ENCODE assay signal across 26 cellular contexts in genomic region chr11:71240061-71240690, GRCh38. TPM values are rescaled to one million over a fixed set of nuclear protein-coding genes. Genes with fewer than 3 reads are reported as not detected.
A peak's percentile ranks its signal among the peaks of the same experiment; 100 is the strongest.
DNase-seq lines count a peak whose midpoint lies in the region; ATAC-seq and TF ChIP-seq lines count a peak whose summit lies in the region.
"Had no signal": no experiment of that assay in that cellular context is flagged by ENCODE, and none has a peak within 500 bp of the region (broad histone marks: within the 10 kb centered on the region; RNA-seq: fewer than 3 reads in every experiment).

No MANE protein-coding gene starts in this region.

- H3K36me3 ChIP-seq in BLaER1 (no peaks in the 10 kb centered on the region), SJSA1 (peaks cover 3% of the 10 kb centered on the region; the same call in 1 of the 2 replicates), hepatocyte (replicated peaks; ENCODE audit: insufficient read depth, low read depth) (no peaks in the 10 kb centered on the region), smooth muscle cell (ENCODE audit: low read depth) (no peaks in the 10 kb centered on the region), gastroesophageal sphincter (no peaks in the 10 kb centered on the region)
- H3K36me3 ChIP-seq: gastrocnemius medialis, neural progenitor cell, tibial artery had no signal

- peaks cover 61% of the 10 kb centered on the region for H3K79me2 ChIP-seq in hepatocyte
- no peaks in the 10 kb centered on the region for H3K79me2 ChIP-seq in smooth muscle cell (ENCODE audit: low read depth)

- H3K27me3 ChIP-seq in BLaER1, result no peaks in the 10 kb centered on the region
- no peaks in the 10 kb centered on the region for H3K27me3 ChIP-seq in SJSA1 (replicated peaks)
- H3K27me3 ChIP-seq in hepatocyte, result no peaks in the 10 kb centered on the region
- H3K27me3 ChIP-seq in smooth muscle cell (ENCODE audit: low read depth), result no peaks in the 10 kb centered on the region
- H3K27me3 ChIP-seq in gastroesophageal sphincter, result peaks cover 64% of the 10 kb centered on the region
- H3K27me3 ChIP-seq: neural progenitor cell had no signal

- no peak for TF ChIP-seq CTCF in hepatocyte (IDR thresholded peaks at IDR 0.05; ENCODE audit: poor library complexity)
- TF ChIP-seq CTCF in smooth muscle cell (IDR thresholded peaks at IDR 0.05; ENCODE audit: borderline replicate concordance, insufficient read depth, poor library complexity, severe bottlenecking), result no peak
- no peak for TF ChIP-seq CTCF in gastroesophageal sphincter (IDR thresholded peaks at IDR 0.05)

- H2AFZ ChIP-seq in hepatocyte (no peak overlapping the region), smooth muscle cell (ENCODE audit: low read depth) (no peak overlapping the region)
- H2AFZ ChIP-seq: neural progenitor cell had no signal

- no peak for TF ChIP-seq POLR2A in gastroesophageal sphincter (IDR thresholded peaks at IDR 0.05)

- TF ChIP-seq EP300 in gastroesophageal sphincter (IDR thresholded peaks at IDR 0.05), result no peak

- H3K27ac ChIP-seq in BLaER1 (no peak overlapping the region), SJSA1 (peak overlapping the region; percentile 64), hepatocyte (peak overlapping the region; percentile 77), smooth muscle cell (ENCODE audit: low read depth) (peak overlapping the region; percentile 75), gastroesophageal sphincter (no peak overlapping the region)
- H3K27ac ChIP-seq: C4-2B, neural progenitor cell, tibial artery had no signal

- H4K20me1 ChIP-seq in BLaER1 (no peaks in the 10 kb centered on the region; the same call in 1 of the 2 replicates), hepatocyte (ENCODE audit: insufficient read depth, poor library complexity, severe bottlenecking) (no peaks in the 10 kb centered on the region), smooth muscle cell (ENCODE audit: low read depth) (no peaks in the 10 kb centered on the region)

- H3F3A ChIP-seq in smooth muscle cell (ENCODE audit: low read depth), result no peaks in the 10 kb centered on the region

- no peaks in the 10 kb centered on the region for H3K9me3 ChIP-seq in BLaER1
- H3K9me3 ChIP-seq in SJSA1 (replicated peaks), result no peaks in the 10 kb centered on the region
- no peaks in the 10 kb centered on the region for H3K9me3 ChIP-seq in hepatocyte (ENCODE audit: low read depth)
- H3K9me3 ChIP-seq in smooth muscle cell (replicated peaks; ENCODE audit: low read depth), result no peaks in the 10 kb centered on the region
- no peaks in the 10 kb centered on the region for H3K9me3 ChIP-seq in gastroesophageal sphincter
- H3K9me3 ChIP-seq: gastrocnemius medialis, tibial artery had no signal

- no peak for DNase-seq in SJSA1 (ENCODE audit: low read depth in 1 of 2, low spot score in 2 of 2)
- DNase-seq in hepatocyte (ENCODE audit: low spot score), result no peak
- DNase-seq in smooth muscle cell (lab: John Stamatoyannopoulos, UW; ENCODE audit: unreplicated experiment), result no peak
- DNase-seq in HUDEP-2 (lab: John Stamatoyannopoulos, UW; ENCODE audit: unreplicated experiment in 76 of 76), result no peak
- DNase-seq: activated CD4-positive, alpha-beta memory T cell treated with anti-CD3 and anti-CD28 coated beads for 36 hours; activated CD4-positive, CD25-positive, alpha-beta regulatory T cell treated with anti-CD3 and anti-CD28 coated beads, Interleukin-2, amount 50 U/mL, for 72 hours; activated CD8-positive, alpha-beta memory T cell treated with anti-CD3 and anti-CD28 coated beads, Interleukin-2, amount 50 U/mL, for 4 hours; central memory CD4-positive, alpha-beta T cell; hippocampal formation; left cardiac atrium; NCI-H1092; NCI-H187; NCI-H510A treated with DMSO at 0.1 percent for 48 hours; SHP77 treated with DMSO at 0.1 percent for 48 hours; T-cell had no signal

- H3K4me3 ChIP-seq in BLaER1 (no peak overlapping the region), SJSA1 (no peak overlapping the region), hepatocyte (no peak overlapping the region), smooth muscle cell (no peak overlapping the region), gastroesophageal sphincter (no peak overlapping the region)
- H3K4me3 ChIP-seq: gastrocnemius medialis, neural progenitor cell, tibial artery had no signal

- 93% methylated on average over 12 of the region's 12 CpGs for WGBS in hepatocyte (ENCODE audit: low lambda C conversion rate, missing lambda C conversion rate)
- 89% methylated on average over 12 of the region's 12 CpGs for WGBS in smooth muscle cell (ENCODE audit: low lambda C conversion rate)
- 79% methylated on average over 9 of the region's 12 CpGs; no CpG with 5 or more reads in 1 of the 2 donors for WGBS in gastroesophageal sphincter (ENCODE audit: low coverage in 1 of 2), 2 donors

- peak overlapping the region; percentile 80; the same call in 1 of the 2 replicates for H3K4me2 ChIP-seq in BLaER1
- peak overlapping the region; percentile 63 for H3K4me2 ChIP-seq in hepatocyte
- H3K4me2 ChIP-seq in smooth muscle cell, result peak overlapping the region; percentile 70
- H3K4me2 ChIP-seq: neural progenitor cell had no signal

- H3K9ac ChIP-seq in BLaER1 (no peak overlapping the region), smooth muscle cell (ENCODE audit: low read depth) (no peak overlapping the region)
- H3K9ac ChIP-seq: neural progenitor cell had no signal

- H3K9me2 ChIP-seq in hepatocyte (replicated peaks; ENCODE audit: insufficient read depth), result no peaks in the 10 kb centered on the region

- ATAC-seq in gastroesophageal sphincter, result no peak
- no peak for ATAC-seq in GM19463 (IDR thresholded peaks at IDR 0.05; ENCODE audit: unreplicated experiment)
- ATAC-seq in HG03108 (IDR thresholded peaks at IDR 0.05; ENCODE audit: unreplicated experiment), result no peak
- ATAC-seq: activated naive CD4-positive, alpha-beta T cell treated with anti-CD3 and anti-CD28 coated beads, Interleukin-2, amount 50 U/mL, for 72 hours; activated T-helper 17 cell treated with anti-CD3 and anti-CD28 coated beads, Interleukin-2, amount 50 U/mL, for 72 hours; T-cell had no signal

- H3K4me1 ChIP-seq in BLaER1 (peaks cover 18% of the 10 kb centered on the region), SJSA1 (replicated peaks) (peaks cover 35% of the 10 kb centered on the region), hepatocyte (ENCODE audit: insufficient read depth) (peaks cover 18% of the 10 kb centered on the region), smooth muscle cell (ENCODE audit: low read depth) (peaks cover 6% of the 10 kb centered on the region), gastroesophageal sphincter (no peaks in the 10 kb centered on the region)
- H3K4me1 ChIP-seq: gastrocnemius medialis had no signal

RNA-seq across cellular contexts. Expression of gene SHANK2, which starts 12.2 kb away (rescaled TPM):
- 3.3 and 10.7 TPM in 2 replicates for total RNA-seq in SJSA1 (2014; rRNA removed; shearing (Covaris generic))
- 11.9 and 17.3 TPM in 2 replicates for total RNA-seq in hepatocyte
- 18.2 and 20.7 TPM in 2 replicates for polyA plus RNA-seq in hepatocyte
- 6.3 and 9.9 TPM in 2 replicates for total RNA-seq in smooth muscle cell
- 1.5 and 6.7 TPM in 2 replicates for polyA plus RNA-seq in smooth muscle cell
- total RNA-seq in gastroesophageal sphincter, result 10 to 100 TPM in 3 of 4 donors, 1 to 10 TPM in 1; 1.6 to 14.5 (median 13.8) TPM
- total RNA-seq: activated CD4-positive, alpha-beta memory T cell treated with anti-CD3 and anti-CD28 coated beads for 36 hours; activated naive CD4-positive, alpha-beta T cell treated with anti-CD3 and anti-CD28 coated beads, Interleukin-2, amount 50 U/mL, for 72 hours; activated T-helper 17 cell treated with anti-CD3 and anti-CD28 coated beads, Interleukin-2, amount 50 U/mL, for 72 hours; H4 had no signal

Comparison
In these comparisons a context has a peak if more than half of its experiments do, and no peak if none do; other contexts are left out.
1. H3K27ac ChIP-seq: peak in SJSA1 (single experiment), hepatocyte (single experiment) and smooth muscle cell (single experiment); none in BLaER1 (single experiment) and gastroesophageal sphincter (0 of 4).
2. Peak in every context shown above with its lines, with median percentiles within 50 percentile points of each other: H3K4me2 ChIP-seq.